ENCODE assay signal across 9 cellular contexts in the genomic region with DNA sequence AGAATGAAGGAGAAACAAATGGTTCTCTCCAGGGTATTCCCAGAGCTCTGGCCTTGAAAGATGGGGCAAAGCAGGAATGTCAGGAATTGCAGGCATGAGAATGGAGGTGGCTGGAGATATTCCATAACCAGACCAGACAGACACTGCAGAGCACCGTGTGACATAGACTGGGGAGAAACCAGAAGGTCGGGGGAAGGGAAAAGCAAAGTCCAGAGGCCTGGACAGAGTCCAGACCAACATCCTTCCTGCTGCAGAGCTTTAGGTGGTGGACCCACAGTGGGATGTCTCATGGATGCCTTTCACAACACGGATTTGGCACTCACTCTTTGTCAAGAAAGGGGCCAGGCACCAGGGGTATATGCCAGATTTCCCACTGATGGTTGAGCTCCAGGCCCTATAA.
DNase-seq lines count a peak whose midpoint lies in the region; ATAC-seq and TF ChIP-seq lines count a peak whose summit lies in the region.
"Had no signal": no experiment of that assay in that cellular context is flagged by ENCODE, and none has a peak within 500 bp of the region (broad histone marks: within the 10 kb centered on the region; RNA-seq: fewer than 3 reads in every experiment).

No MANE protein-coding gene starts in this region.

- H3K27me3 Mint-ChIP-seq in chondrocyte (ENCODE audit: low read depth), result no peaks in the 10 kb centered on the region
- no peaks in the 10 kb centered on the region for H3K27me3 Mint-ChIP-seq in natural killer cell treated with Interleukin-12 subunit alpha and Interleukin-12 subunit beta and Interleukin-15 and Interleukin-18, amount 100 ng/mL, for 72 hours

- no peaks in the 10 kb centered on the region for H3K9me3 Mint-ChIP-seq in chondrocyte (ENCODE audit: low read depth)
- H3K9me3 Mint-ChIP-seq in natural killer cell treated with Interleukin-12 subunit alpha and Interleukin-12 subunit beta and Interleukin-15 and Interleukin-18, amount 100 ng/mL, for 72 hours, result peaks cover 14% of the 10 kb centered on the region

- H3K27ac Mint-ChIP-seq in chondrocyte (ENCODE audit: unreplicated experiment), result peak overlapping the region; percentile 58
- H3K27ac Mint-ChIP-seq in natural killer cell treated with Interleukin-12 subunit alpha and Interleukin-12 subunit beta and Interleukin-15 and Interleukin-18, amount 100 ng/mL, for 72 hours, result peak overlapping the region; percentile 99 to 100

- no peak for ATAC-seq in natural killer cell treated with Interleukin-12 subunit alpha and Interleukin-12 subunit beta and Interleukin-15 and Interleukin-18, amount 100 ng/mL, for 72 hours
- ATAC-seq in GM21619 (IDR thresholded peaks at IDR 0.05; ENCODE audit: unreplicated experiment), result no peak

- DNase-seq in Caki2 (ENCODE audit: low read depth) (peak; percentile 24), M059J (ENCODE audit: low read depth) (peak; percentile 92), chondrocyte (ENCODE audit: low spot score) (no peak), NCI-H146 (lab: John Stamatoyannopoulos, UW) (no peak), ureter (ENCODE audit: low spot score) (no peak), NCI-H1417 (lab: John Stamatoyannopoulos, UW) (no peak)
- no peak for DNase-seq in natural killer cell treated with Interleukin-12 subunit alpha and Interleukin-12 subunit beta and Interleukin-15 and Interleukin-18, amount 100 ng/mL, for 72 hours (ENCODE audit: low spot score)
- DNase-seq: spleen had no signal

- in situ Hi-C loops in Caki2 (cut with HindIII; ENCODE audit: low pct_unique_long_range_greater_than_20kb, low sequenced_read_pairs), result no loop called here

- H3K4me1 Mint-ChIP-seq in chondrocyte (ENCODE audit: low read depth), result peaks cover 55% of the 10 kb centered on the region
- H3K4me1 Mint-ChIP-seq in natural killer cell treated with Interleukin-12 subunit alpha and Interleukin-12 subunit beta and Interleukin-15 and Interleukin-18, amount 100 ng/mL, for 72 hours (ENCODE audit: low read depth in 2 of 2), result peaks cover 54 to 58% of the 10 kb centered on the region in 2 donors

- no peaks in the 10 kb centered on the region for H3K36me3 Mint-ChIP-seq in chondrocyte (ENCODE audit: low read depth)
- H3K36me3 Mint-ChIP-seq in natural killer cell treated with Interleukin-12 subunit alpha and Interleukin-12 subunit beta and Interleukin-15 and Interleukin-18, amount 100 ng/mL, for 72 hours, result peaks cover 36% of the 10 kb centered on the region

- no peak for TF ChIP-seq CTCF in chondrocyte (IDR thresholded peaks at IDR 0.05)

- H3K4me3 Mint-ChIP-seq in chondrocyte (ENCODE audit: unreplicated experiment), result no peak overlapping the region
- peak overlapping the region; percentile 93 for H3K4me3 Mint-ChIP-seq in natural killer cell treated with Interleukin-12 subunit alpha and Interleukin-12 subunit beta and Interleukin-15 and Interleukin-18, amount 100 ng/mL, for 72 hours

Comparison
In these comparisons a context has a peak if more than half of its experiments do, and no peak if none do; other contexts are left out.
1. DNase-seq: peak in Caki2 (single experiment) and M059J (single experiment); none in chondrocyte (single experiment), natural killer cell treated with Interleukin-12 subunit alpha and Interleukin-12 subunit beta and Interleukin-15 and Interleukin-18, amount 100 ng/mL, for 72 hours (single experiment), NCI-H146 (single experiment), ureter (single experiment) and NCI-H1417 (0 of 3).